In genomic region chr7:133411402-133411801, GRCh38 we compare ENCODE assay signal across 7 cellular contexts.
"Had no signal": no experiment of that assay in that cellular context is flagged by ENCODE, and none has a peak within 500 bp of the region (broad histone marks: within the 10 kb centered on the region; RNA-seq: fewer than 3 reads in every experiment).

No MANE protein-coding gene starts in this region.

- DNase-seq: GOT3, H7, HFFc6, KBM-7 had no signal

- FAIRE-seq: HepG2 had no signal

- H3K4me2 ChIP-seq: KMS-11 had no signal

- H3K9me3 ChIP-seq: HAP-1 had no signal

- H3K36me3 ChIP-seq: HAP-1 had no signal

- H3K4me1 ChIP-seq: HAP-1 had no signal

- H3K4me3 ChIP-seq: HAP-1 had no signal

- H3K9ac ChIP-seq: KMS-11 had no signal
